Comparison of ENCODE assay signal across 1 cellular context in genomic region chr2:27322766-27323591, GRCh38.
TF ChIP-seq lines count a peak whose summit lies in the region.

Gene MPV17 (minus strand): TSS chr2:27323097. CDS start chr2:27322517, 580 bp downstream.

TF ChIP-seq in WTC11, 78 proteins besides CTCF, POLR2A, EP300 and RAD21 (continued from another document and continues in another):
- TF ChIP-seq, protein P1, sequence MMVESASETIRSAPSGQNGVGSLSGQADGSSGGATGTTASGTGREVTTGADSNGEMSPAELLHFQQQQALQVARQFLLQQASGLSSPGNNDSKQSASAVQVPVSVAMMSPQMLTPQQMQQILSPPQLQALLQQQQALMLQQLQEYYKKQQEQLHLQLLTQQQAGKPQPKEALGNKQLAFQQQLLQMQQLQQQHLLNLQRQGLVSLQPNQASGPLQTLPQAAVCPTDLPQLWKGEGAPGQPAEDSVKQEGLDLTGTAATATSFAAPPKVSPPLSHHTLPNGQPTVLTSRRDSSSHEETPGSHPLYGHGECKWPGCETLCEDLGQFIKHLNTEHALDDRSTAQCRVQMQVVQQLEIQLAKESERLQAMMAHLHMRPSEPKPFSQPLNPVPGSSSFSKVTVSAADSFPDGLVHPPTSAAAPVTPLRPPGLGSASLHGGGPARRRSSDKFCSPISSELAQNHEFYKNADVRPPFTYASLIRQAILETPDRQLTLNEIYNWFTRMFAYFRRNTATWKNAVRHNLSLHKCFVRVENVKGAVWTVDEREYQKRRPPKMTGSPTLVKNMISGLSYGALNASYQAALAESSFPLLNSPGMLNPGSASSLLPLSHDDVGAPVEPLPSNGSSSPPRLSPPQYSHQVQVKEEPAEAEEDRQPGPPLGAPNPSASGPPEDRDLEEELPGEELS (CRISPR knock-in tag; IDR thresholded peaks at IDR 0.05) = no peak
- TF ChIP-seq E2F4 (CRISPR knock-in tag; IDR thresholded peaks at IDR 0.05; ENCODE audit: borderline replicate concordance, low read depth) = no peak
- no peak for TF ChIP-seq ELF4 (CRISPR knock-in tag; IDR thresholded peaks at IDR 0.05; ENCODE audit: low read depth)
- TF ChIP-seq, protein P2, sequence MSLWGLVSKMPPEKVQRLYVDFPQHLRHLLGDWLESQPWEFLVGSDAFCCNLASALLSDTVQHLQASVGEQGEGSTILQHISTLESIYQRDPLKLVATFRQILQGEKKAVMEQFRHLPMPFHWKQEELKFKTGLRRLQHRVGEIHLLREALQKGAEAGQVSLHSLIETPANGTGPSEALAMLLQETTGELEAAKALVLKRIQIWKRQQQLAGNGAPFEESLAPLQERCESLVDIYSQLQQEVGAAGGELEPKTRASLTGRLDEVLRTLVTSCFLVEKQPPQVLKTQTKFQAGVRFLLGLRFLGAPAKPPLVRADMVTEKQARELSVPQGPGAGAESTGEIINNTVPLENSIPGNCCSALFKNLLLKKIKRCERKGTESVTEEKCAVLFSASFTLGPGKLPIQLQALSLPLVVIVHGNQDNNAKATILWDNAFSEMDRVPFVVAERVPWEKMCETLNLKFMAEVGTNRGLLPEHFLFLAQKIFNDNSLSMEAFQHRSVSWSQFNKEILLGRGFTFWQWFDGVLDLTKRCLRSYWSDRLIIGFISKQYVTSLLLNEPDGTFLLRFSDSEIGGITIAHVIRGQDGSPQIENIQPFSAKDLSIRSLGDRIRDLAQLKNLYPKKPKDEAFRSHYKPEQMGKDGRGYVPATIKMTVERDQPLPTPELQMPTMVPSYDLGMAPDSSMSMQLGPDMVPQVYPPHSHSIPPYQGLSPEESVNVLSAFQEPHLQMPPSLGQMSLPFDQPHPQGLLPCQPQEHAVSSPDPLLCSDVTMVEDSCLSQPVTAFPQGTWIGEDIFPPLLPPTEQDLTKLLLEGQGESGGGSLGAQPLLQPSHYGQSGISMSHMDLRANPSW (CRISPR knock-in tag; conservative IDR thresholded peaks at IDR 0.05; ENCODE audit: low read depth) = no peak
- peak; percentile 88 for TF ChIP-seq EMX1 (CRISPR knock-in tag; IDR thresholded peaks at IDR 0.05)
- TF ChIP-seq FOXP1 (CRISPR knock-in tag; IDR thresholded peaks at IDR 0.05; ENCODE audit: borderline replicate concordance) = 0 out of 2 replicates have a peak, but pooled peaks have one; percentile 53
- TF ChIP-seq, protein P3, sequence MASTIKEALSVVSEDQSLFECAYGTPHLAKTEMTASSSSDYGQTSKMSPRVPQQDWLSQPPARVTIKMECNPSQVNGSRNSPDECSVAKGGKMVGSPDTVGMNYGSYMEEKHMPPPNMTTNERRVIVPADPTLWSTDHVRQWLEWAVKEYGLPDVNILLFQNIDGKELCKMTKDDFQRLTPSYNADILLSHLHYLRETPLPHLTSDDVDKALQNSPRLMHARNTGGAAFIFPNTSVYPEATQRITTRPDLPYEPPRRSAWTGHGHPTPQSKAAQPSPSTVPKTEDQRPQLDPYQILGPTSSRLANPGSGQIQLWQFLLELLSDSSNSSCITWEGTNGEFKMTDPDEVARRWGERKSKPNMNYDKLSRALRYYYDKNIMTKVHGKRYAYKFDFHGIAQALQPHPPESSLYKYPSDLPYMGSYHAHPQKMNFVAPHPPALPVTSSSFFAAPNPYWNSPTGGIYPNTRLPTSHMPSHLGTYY (CRISPR knock-in tag; IDR thresholded peaks at IDR 0.05) = peak; percentile 31; the same call in 1 of the 2 replicates
- no peak for TF ChIP-seq ARID4B (CRISPR knock-in tag; IDR thresholded peaks at IDR 0.05; ENCODE audit: borderline replicate concordance)
- TF ChIP-seq PRDM15 (CRISPR knock-in tag; IDR thresholded peaks at IDR 0.05) = no peak
- TF ChIP-seq ZNF281 (CRISPR knock-in tag; IDR thresholded peaks at IDR 0.05) = no peak
- peak; percentile 62 for TF ChIP-seq NFATC4 (CRISPR knock-in tag; IDR thresholded peaks at IDR 0.05)
- TF ChIP-seq GRHL2 (CRISPR knock-in tag; IDR thresholded peaks at IDR 0.05; ENCODE audit: insufficient replicate concordance, severe bottlenecking) = no peak
- TF ChIP-seq TEAD4 (CRISPR knock-in tag; IDR thresholded peaks at IDR 0.05) = no peak
- no peak for TF ChIP-seq TCF7 (CRISPR knock-in tag; IDR thresholded peaks at IDR 0.05; ENCODE audit: low read depth)
- peak; percentile 48; the same call in 1 of the 2 replicates for TF ChIP-seq ZNF671 (CRISPR knock-in tag; IDR thresholded peaks at IDR 0.05)
- no peak; the same call in 1 of the 2 replicates for TF ChIP-seq ETV6 (CRISPR knock-in tag; IDR thresholded peaks at IDR 0.05)
- TF ChIP-seq, protein P4, sequence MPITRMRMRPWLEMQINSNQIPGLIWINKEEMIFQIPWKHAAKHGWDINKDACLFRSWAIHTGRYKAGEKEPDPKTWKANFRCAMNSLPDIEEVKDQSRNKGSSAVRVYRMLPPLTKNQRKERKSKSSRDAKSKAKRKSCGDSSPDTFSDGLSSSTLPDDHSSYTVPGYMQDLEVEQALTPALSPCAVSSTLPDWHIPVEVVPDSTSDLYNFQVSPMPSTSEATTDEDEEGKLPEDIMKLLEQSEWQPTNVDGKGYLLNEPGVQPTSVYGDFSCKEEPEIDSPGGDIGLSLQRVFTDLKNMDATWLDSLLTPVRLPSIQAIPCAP (CRISPR knock-in tag; IDR thresholded peaks at IDR 0.05) = no peak
- TF ChIP-seq, protein P5, sequence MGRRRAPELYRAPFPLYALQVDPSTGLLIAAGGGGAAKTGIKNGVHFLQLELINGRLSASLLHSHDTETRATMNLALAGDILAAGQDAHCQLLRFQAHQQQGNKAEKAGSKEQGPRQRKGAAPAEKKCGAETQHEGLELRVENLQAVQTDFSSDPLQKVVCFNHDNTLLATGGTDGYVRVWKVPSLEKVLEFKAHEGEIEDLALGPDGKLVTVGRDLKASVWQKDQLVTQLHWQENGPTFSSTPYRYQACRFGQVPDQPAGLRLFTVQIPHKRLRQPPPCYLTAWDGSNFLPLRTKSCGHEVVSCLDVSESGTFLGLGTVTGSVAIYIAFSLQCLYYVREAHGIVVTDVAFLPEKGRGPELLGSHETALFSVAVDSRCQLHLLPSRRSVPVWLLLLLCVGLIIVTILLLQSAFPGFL (CRISPR knock-in tag; IDR thresholded peaks at IDR 0.05; ENCODE audit: borderline replicate concordance) = no peak
- TF ChIP-seq ZNF138 (CRISPR knock-in tag; conservative IDR thresholded peaks at IDR 0.05) = no peak
- TF ChIP-seq NR2C2 (CRISPR knock-in tag; IDR thresholded peaks at IDR 0.05) = no peak
- TF ChIP-seq OVOL2 (CRISPR knock-in tag; IDR thresholded peaks at IDR 0.05; ENCODE audit: borderline replicate concordance) = no peak
- peak; percentile 90 for TF ChIP-seq FOXK1 (CRISPR knock-in tag; IDR thresholded peaks at IDR 0.05)
- peak; percentile 84 for TF ChIP-seq GABPB1 (CRISPR knock-in tag; IDR thresholded peaks at IDR 0.05)
- TF ChIP-seq ZNF317 (CRISPR knock-in tag; IDR thresholded peaks at IDR 0.05; ENCODE audit: borderline replicate concordance, low read depth) = no peak
- peak; percentile 45; the same call in 1 of the 2 replicates for TF ChIP-seq MYBL2 (CRISPR knock-in tag; IDR thresholded peaks at IDR 0.05)
- no peak for TF ChIP-seq RELA (CRISPR knock-in tag; IDR thresholded peaks at IDR 0.05; ENCODE audit: borderline replicate concordance)
- no peak for TF ChIP-seq SOX15 (CRISPR knock-in tag; IDR thresholded peaks at IDR 0.05)
- TF ChIP-seq NFYB (CRISPR knock-in tag; conservative IDR thresholded peaks at IDR 0.05; ENCODE audit: low read depth) = 0 out of 2 replicates have a peak, but pooled peaks have one; percentile 17
- no peak; the same call in 1 of the 2 replicates for TF ChIP-seq SMAD3 (CRISPR knock-in tag; IDR thresholded peaks at IDR 0.05; ENCODE audit: borderline replicate concordance)
- TF ChIP-seq ZNF396 (CRISPR knock-in tag; IDR thresholded peaks at IDR 0.05; ENCODE audit: borderline replicate concordance) = no peak
- no peak for TF ChIP-seq ZNF263 (CRISPR knock-in tag; IDR thresholded peaks at IDR 0.05; ENCODE audit: low read depth)
- TF ChIP-seq, protein P6, sequence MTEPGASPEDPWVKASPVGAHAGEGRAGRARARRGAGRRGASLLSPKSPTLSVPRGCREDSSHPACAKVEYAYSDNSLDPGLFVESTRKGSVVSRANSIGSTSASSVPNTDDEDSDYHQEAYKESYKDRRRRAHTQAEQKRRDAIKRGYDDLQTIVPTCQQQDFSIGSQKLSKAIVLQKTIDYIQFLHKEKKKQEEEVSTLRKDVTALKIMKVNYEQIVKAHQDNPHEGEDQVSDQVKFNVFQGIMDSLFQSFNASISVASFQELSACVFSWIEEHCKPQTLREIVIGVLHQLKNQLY (CRISPR knock-in tag; IDR thresholded peaks at IDR 0.05) = no peak
- 0 out of 2 replicates have a peak, but pooled peaks have one; percentile 18 for TF ChIP-seq NFE2L1 (CRISPR knock-in tag; IDR thresholded peaks at IDR 0.05)
